In the genomic region with DNA sequence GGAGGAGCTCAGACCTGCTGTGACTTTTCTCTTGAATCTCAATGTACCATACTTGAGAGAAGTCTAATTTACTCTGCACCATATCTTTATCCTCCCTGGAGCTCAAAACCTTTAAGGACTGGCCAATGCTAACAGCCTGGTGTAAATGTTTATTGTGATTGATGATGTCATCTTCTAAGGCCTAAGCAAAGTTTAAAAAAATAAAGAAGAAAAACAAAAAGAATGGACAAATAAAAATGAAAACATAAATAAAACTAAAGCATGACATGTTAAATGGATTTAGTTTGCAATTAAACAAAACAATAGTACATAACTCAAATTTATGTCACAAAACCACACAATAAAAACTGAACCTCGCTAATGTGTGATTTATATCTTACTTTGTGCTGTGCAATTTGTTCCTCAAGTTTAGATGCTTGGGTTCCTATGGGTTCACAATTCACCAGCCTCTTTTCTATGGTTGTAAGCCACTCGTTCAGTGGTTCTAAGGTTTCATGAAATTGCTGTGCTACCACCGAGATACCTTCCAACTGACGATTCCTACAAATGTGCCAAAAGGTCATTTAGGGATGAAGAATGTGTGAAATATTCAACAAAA, we compare ENCODE assay signal across 1 cellular context.
TF ChIP-seq lines count a peak whose summit lies in the region.

No MANE protein-coding gene starts in this region.

TF ChIP-seq in WTC11, 78 proteins besides CTCF, POLR2A, EP300 and RAD21 (continued from another document):
- TF ChIP-seq, protein P1, sequence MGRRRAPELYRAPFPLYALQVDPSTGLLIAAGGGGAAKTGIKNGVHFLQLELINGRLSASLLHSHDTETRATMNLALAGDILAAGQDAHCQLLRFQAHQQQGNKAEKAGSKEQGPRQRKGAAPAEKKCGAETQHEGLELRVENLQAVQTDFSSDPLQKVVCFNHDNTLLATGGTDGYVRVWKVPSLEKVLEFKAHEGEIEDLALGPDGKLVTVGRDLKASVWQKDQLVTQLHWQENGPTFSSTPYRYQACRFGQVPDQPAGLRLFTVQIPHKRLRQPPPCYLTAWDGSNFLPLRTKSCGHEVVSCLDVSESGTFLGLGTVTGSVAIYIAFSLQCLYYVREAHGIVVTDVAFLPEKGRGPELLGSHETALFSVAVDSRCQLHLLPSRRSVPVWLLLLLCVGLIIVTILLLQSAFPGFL (CRISPR knock-in tag; IDR thresholded peaks at IDR 0.05; ENCODE audit: borderline replicate concordance) = no peak
- no peak for TF ChIP-seq ELF4 (CRISPR knock-in tag; IDR thresholded peaks at IDR 0.05; ENCODE audit: low read depth)
- TF ChIP-seq, protein P2, sequence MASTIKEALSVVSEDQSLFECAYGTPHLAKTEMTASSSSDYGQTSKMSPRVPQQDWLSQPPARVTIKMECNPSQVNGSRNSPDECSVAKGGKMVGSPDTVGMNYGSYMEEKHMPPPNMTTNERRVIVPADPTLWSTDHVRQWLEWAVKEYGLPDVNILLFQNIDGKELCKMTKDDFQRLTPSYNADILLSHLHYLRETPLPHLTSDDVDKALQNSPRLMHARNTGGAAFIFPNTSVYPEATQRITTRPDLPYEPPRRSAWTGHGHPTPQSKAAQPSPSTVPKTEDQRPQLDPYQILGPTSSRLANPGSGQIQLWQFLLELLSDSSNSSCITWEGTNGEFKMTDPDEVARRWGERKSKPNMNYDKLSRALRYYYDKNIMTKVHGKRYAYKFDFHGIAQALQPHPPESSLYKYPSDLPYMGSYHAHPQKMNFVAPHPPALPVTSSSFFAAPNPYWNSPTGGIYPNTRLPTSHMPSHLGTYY (CRISPR knock-in tag; IDR thresholded peaks at IDR 0.05) = no peak
- TF ChIP-seq, protein P3, sequence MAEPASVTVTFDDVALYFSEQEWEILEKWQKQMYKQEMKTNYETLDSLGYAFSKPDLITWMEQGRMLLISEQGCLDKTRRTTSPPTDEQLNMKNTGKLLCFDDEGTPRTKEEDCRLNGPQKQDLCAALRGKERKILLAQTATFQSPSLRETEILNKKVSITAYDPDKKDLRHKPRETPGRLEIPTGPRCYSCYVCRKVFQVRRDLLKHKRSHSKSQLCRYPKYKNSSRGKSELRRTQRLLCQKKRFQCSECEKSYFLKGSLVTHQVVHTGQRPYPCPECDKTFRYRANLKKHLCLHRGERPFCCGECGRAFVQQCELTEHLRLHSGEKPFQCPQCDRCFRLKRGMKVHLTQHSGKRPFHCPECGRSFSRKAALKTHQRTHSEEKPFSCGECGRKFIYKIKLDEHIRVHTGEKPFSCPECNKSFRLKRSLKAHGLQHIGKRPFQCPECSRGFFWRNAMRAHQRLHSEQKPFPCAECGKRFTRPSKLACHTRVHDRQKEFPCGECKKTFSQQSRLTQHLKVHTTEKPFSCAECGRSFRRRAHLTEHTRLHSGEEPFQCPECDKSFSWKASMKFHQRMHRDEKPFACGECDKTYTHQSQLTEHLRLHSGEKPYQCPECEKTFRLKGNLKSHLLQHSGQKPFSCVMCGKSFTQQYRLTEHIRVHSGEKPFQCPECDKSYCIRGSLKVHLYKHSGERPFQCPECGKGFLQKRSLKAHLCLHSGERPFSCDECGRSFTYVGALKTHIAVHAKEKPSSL (CRISPR knock-in tag; conservative IDR thresholded peaks at IDR 0.05) = no peak
- TF ChIP-seq, protein P4, sequence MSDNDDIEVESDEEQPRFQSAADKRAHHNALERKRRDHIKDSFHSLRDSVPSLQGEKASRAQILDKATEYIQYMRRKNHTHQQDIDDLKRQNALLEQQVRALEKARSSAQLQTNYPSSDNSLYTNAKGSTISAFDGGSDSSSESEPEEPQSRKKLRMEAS (CRISPR knock-in tag; IDR thresholded peaks at IDR 0.05) = no peak
- no peak for TF ChIP-seq SMAD4 (CRISPR knock-in tag; IDR thresholded peaks at IDR 0.05)
- TF ChIP-seq, protein P5, sequence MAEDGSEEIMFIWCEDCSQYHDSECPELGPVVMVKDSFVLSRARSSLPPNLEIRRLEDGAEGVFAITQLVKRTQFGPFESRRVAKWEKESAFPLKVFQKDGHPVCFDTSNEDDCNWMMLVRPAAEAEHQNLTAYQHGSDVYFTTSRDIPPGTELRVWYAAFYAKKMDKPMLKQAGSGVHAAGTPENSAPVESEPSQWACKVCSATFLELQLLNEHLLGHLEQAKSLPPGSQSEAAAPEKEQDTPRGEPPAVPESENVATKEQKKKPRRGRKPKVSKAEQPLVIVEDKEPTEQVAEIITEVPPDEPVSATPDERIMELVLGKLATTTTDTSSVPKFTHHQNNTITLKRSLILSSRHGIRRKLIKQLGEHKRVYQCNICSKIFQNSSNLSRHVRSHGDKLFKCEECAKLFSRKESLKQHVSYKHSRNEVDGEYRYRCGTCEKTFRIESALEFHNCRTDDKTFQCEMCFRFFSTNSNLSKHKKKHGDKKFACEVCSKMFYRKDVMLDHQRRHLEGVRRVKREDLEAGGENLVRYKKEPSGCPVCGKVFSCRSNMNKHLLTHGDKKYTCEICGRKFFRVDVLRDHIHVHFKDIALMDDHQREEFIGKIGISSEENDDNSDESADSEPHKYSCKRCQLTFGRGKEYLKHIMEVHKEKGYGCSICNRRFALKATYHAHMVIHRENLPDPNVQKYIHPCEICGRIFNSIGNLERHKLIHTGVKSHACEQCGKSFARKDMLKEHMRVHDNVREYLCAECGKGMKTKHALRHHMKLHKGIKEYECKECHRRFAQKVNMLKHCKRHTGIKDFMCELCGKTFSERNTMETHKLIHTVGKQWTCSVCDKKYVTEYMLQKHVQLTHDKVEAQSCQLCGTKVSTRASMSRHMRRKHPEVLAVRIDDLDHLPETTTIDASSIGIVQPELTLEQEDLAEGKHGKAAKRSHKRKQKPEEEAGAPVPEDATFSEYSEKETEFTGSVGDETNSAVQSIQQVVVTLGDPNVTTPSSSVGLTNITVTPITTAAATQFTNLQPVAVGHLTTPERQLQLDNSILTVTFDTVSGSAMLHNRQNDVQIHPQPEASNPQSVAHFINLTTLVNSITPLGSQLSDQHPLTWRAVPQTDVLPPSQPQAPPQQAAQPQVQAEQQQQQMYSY (CRISPR knock-in tag; IDR thresholded peaks at IDR 0.05) = no peak
- TF ChIP-seq, protein P6, sequence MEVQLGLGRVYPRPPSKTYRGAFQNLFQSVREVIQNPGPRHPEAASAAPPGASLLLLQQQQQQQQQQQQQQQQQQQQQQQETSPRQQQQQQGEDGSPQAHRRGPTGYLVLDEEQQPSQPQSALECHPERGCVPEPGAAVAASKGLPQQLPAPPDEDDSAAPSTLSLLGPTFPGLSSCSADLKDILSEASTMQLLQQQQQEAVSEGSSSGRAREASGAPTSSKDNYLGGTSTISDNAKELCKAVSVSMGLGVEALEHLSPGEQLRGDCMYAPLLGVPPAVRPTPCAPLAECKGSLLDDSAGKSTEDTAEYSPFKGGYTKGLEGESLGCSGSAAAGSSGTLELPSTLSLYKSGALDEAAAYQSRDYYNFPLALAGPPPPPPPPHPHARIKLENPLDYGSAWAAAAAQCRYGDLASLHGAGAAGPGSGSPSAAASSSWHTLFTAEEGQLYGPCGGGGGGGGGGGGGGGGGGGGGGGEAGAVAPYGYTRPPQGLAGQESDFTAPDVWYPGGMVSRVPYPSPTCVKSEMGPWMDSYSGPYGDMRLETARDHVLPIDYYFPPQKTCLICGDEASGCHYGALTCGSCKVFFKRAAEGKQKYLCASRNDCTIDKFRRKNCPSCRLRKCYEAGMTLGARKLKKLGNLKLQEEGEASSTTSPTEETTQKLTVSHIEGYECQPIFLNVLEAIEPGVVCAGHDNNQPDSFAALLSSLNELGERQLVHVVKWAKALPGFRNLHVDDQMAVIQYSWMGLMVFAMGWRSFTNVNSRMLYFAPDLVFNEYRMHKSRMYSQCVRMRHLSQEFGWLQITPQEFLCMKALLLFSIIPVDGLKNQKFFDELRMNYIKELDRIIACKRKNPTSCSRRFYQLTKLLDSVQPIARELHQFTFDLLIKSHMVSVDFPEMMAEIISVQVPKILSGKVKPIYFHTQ (CRISPR knock-in tag; IDR thresholded peaks at IDR 0.05) = no peak
- no peak for TF ChIP-seq ATF1 (CRISPR knock-in tag; IDR thresholded peaks at IDR 0.05)
